ENCODE assay signal across 8 cellular contexts in genomic region chr11:62556102-62556871, GRCh38. TPM values are rescaled to one million over a fixed set of nuclear protein-coding genes. Genes with fewer than 3 reads are reported as not detected.
DNase-seq lines count a peak whose midpoint lies in the region; ATAC-seq, FAIRE-seq and TF ChIP-seq lines count a peak whose summit lies in the region.

No MANE protein-coding gene starts in this region.

- ATAC-seq in HG02870 (IDR thresholded peaks at IDR 0.05; ENCODE audit: unreplicated experiment), result peak; percentile 34
- peak; percentile 58 to 61 for ATAC-seq in stimulated activated naive B cell treated with anti-CD40 and anti-IgM and Interleukin-4, amounts not matched to agents 10 μg/mL and 1 μg/mL and 100 μg/mL, for 72 hours (replicated peaks)

- TF ChIP-seq POLR2A in H1 (IDR thresholded peaks at IDR 0.05; ENCODE audit: control extremely low read depth in 1 of 2, low read depth in 2 of 2, low read length in 2 of 2), result peak; percentile 20 to 36; a peak in 2 of 3 replicates

- 0 out of 2 replicates have a peak overlapping the region, but pooled peaks have one; percentile 33 for H2BK15ac ChIP-seq in H1 (ENCODE audit: low read length)

- no peaks in the 10 kb centered on the region for H3K27me3 ChIP-seq in H1 (replicated peaks in 1 of 4; ENCODE audit: control insufficient read depth in 3 of 4, extremely low read depth in 1 of 4, insufficient read depth in 3 of 4, low read length in 3 of 4)

- no peaks in the 10 kb centered on the region for H3K9me3 Mint-ChIP-seq in mesothelial cell of epicardium
- peaks cover 2 to 4% of the 10 kb centered on the region in 2 donors for H3K9me3 Mint-ChIP-seq in stimulated activated naive B cell treated with anti-CD40 and anti-IgM and Interleukin-4, amounts not matched to agents 10 μg/mL and 1 μg/mL and 100 μg/mL, for 72 hours

- no peaks in the 10 kb centered on the region for H3K9me3 ChIP-seq in H1 (ENCODE audit: insufficient read depth in 2 of 2, low read depth in 1 of 2, low read length in 1 of 2)

- no peak overlapping the region for H3K4me3 ChIP-seq in H1 (ENCODE audit: extremely low read depth in 1 of 4, insufficient read depth in 2 of 4, low read depth in 3 of 4, low read length in 4 of 4)

- H4K8ac ChIP-seq in H1 (ENCODE audit: extremely low read depth, insufficient read depth, low read length), result peak overlapping the region; percentile 42; the same call in 1 of the 2 replicates

- H2BK20ac ChIP-seq in H1 (ENCODE audit: low read length), result no peak overlapping the region

- no peak overlapping the region for H4K91ac ChIP-seq in H1 (replicated peaks; ENCODE audit: insufficient read length, low read length)

- H3K27ac Mint-ChIP-seq in mesothelial cell of epicardium, result peak overlapping the region; percentile 95
- H3K27ac Mint-ChIP-seq in stimulated activated naive B cell treated with anti-CD40 and anti-IgM and Interleukin-4, amounts not matched to agents 10 μg/mL and 1 μg/mL and 100 μg/mL, for 72 hours, result peak overlapping the region; percentile 98

- no peak overlapping the region for H4K5ac ChIP-seq in H1 (ENCODE audit: insufficient read length, low read depth, low read length)

- POLR2A ChIA-PET in GM10248 (lab: Yijun Ruan, JAX) (interaction anchor here (0.8 to 3.8 kb wide), 7 partner anchors 12 to 276 kb away, joined by 3 to 15 read pairs (median 7); partner anchors contain the start of genes C11orf98, CSKMT, EEF1G and STX5), H1 (lab: Charles Lee; ENCODE audit: partially characterized antibody) (interaction anchor here (0.9 to 20.3 kb wide), 15 partner anchors 9 to 149 kb away, joined by 3 to 336 read pairs (median 4); partner anchors contain the start of genes AHNAK, C11orf98, CSKMT and EEF1G)

- H3K4ac ChIP-seq in H1 (replicated peaks; ENCODE audit: insufficient read length, low read depth, low read length), result no peak overlapping the region

- peak overlapping the region; percentile 5 to 25; a peak in 3 of 4 replicates for H3K4me2 ChIP-seq in H1 (ENCODE audit: insufficient read depth in 1 of 2, low read depth in 2 of 2, low read length in 2 of 2)

- 0 out of 2 replicates have a peak, but pooled peaks cover 3% of the 10 kb centered on the region for H3K79me1 ChIP-seq in H1 (ENCODE audit: low read depth, low read length)

- peak overlapping the region; percentile 67 for H3K27ac ChIP-seq in H1 (ENCODE audit: low read depth, low read length)

- H3K27me3 Mint-ChIP-seq in mesothelial cell of epicardium (ENCODE audit: low read depth), result no peaks in the 10 kb centered on the region
- no peaks in the 10 kb centered on the region for H3K27me3 Mint-ChIP-seq in stimulated activated naive B cell treated with anti-CD40 and anti-IgM and Interleukin-4, amounts not matched to agents 10 μg/mL and 1 μg/mL and 100 μg/mL, for 72 hours

- peaks cover 16% of the 10 kb centered on the region for H3K36me3 Mint-ChIP-seq in mesothelial cell of epicardium
- peaks cover 28 to 52% of the 10 kb centered on the region in 2 donors for H3K36me3 Mint-ChIP-seq in stimulated activated naive B cell treated with anti-CD40 and anti-IgM and Interleukin-4, amounts not matched to agents 10 μg/mL and 1 μg/mL and 100 μg/mL, for 72 hours

- H3K23me2 ChIP-seq in H1 (ENCODE audit: low read depth, low read length), result peaks cover 2% of the 10 kb centered on the region; the same call in 1 of the 2 replicates

- peak overlapping the region; percentile 64; the same call in 1 of the 2 replicates for H2BK5ac ChIP-seq in H1 (ENCODE audit: low read depth, low read length)

- peaks cover 14 to 33% (median 23%) of the 10 kb centered on the region in 4 experiments for H3K36me3 ChIP-seq in H1 (ENCODE audit: control insufficient read depth in 2 of 4, insufficient read depth in 4 of 4, low read length in 3 of 4)

- H4K20me1 ChIP-seq in H1 (replicated peaks in 1 of 2; ENCODE audit: control insufficient read depth in 1 of 2, insufficient read depth in 2 of 2, low read length in 2 of 2), result peaks cover 8 to 31% of the 10 kb centered on the region in 2 experiments

- CTCF ChIA-PET in GM10248 (lab: Yijun Ruan, JAX), result interaction anchor here (0.7 to 13.0 kb wide), 10 partner anchors 13 to 161 kb away, joined by 3 to 247 read pairs (median 6); partner anchors contain the start of genes AHNAK and EEF1G
- CTCF ChIA-PET in H1 (lab: Charles Lee; ENCODE audit: partially characterized antibody), result interaction anchor here (0.6 to 10.9 kb wide), 12 partner anchors 9 to 1861 kb away, joined by 3 to 161 read pairs (median 6); partner anchors contain the start of gene AHNAK

- H3K14ac ChIP-seq in H1 (ENCODE audit: insufficient read length), result no peak overlapping the region

- H3K18ac ChIP-seq in H1 (ENCODE audit: extremely low read depth, low read length), result peak overlapping the region; percentile 26; the same call in 1 of the 2 replicates

- peak overlapping the region; percentile 60; the same call in 1 of the 2 replicates for H2BK12ac ChIP-seq in H1 (ENCODE audit: low read depth, low read length)

- TF ChIP-seq EP300 in H1 (IDR thresholded peaks at IDR 0.05; ENCODE audit: borderline replicate concordance in 1 of 2, low read depth in 2 of 2, low read length in 2 of 2), result no peak

- H2BK120ac ChIP-seq in H1 (replicated peaks; ENCODE audit: low read depth, low read length), result no peak overlapping the region

- H3K23ac ChIP-seq in H1 (ENCODE audit: insufficient read length), result no peak overlapping the region

- H2AK5ac ChIP-seq in H1 (ENCODE audit: low read depth, low read length), result peak overlapping the region; percentile 11; the same call in 1 of the 2 replicates

- no peak overlapping the region for H3K56ac ChIP-seq in H1 (replicated peaks; ENCODE audit: insufficient read length, low read depth, low read length)

- peak overlapping the region; percentile 22 for H3K4me3 Mint-ChIP-seq in mesothelial cell of epicardium
- peak overlapping the region; percentile 77 for H3K4me3 Mint-ChIP-seq in stimulated activated naive B cell treated with anti-CD40 and anti-IgM and Interleukin-4, amounts not matched to agents 10 μg/mL and 1 μg/mL and 100 μg/mL, for 72 hours

- peaks cover 79% of the 10 kb centered on the region for H3K4me1 Mint-ChIP-seq in mesothelial cell of epicardium
- H3K4me1 Mint-ChIP-seq in stimulated activated naive B cell treated with anti-CD40 and anti-IgM and Interleukin-4, amounts not matched to agents 10 μg/mL and 1 μg/mL and 100 μg/mL, for 72 hours, result peaks cover 74 to 92% of the 10 kb centered on the region in 2 donors

- no peak for TF ChIP-seq CTCF in GM10248 (IDR thresholded peaks at IDR 0.05; ENCODE audit: control extremely low read depth, extremely low read depth, low read depth, missing control alignments)
- no peak for TF ChIP-seq CTCF in H1 (IDR thresholded peaks at IDR 0.05; ENCODE audit: control extremely low read depth in 1 of 3, insufficient read depth in 1 of 3, low read depth in 1 of 3, low read length in 3 of 3)
- TF ChIP-seq CTCF in mesothelial cell of epicardium (IDR thresholded peaks at IDR 0.05; ENCODE audit: unreplicated experiment), result no peak

- TF ChIP-seq RAD21 in H1 (IDR thresholded peaks at IDR 0.05 in 1 of 2, conservative IDR thresholded peaks at IDR 0.05 in 1 of 2; ENCODE audit: low read depth in 2 of 2, low read length in 2 of 2), result no peak

- peaks cover 0 to 13% of the 10 kb centered on the region in 2 experiments; a peak in 1 of 4 replicates for H3K79me2 ChIP-seq in H1 (ENCODE audit: control insufficient read depth in 1 of 2, insufficient read depth in 2 of 2, low read length in 2 of 2)

- peak; percentile 70 for DNase-seq in GM10248 (ENCODE audit: extremely low spot score)
- peak; percentile 37 for DNase-seq in NCI-H82 treated with DMSO at 0.1 percent for 48 hours (lab: John Stamatoyannopoulos, UW; ENCODE audit: unreplicated experiment)
- DNase-seq in activated CD8-positive, alpha-beta memory T cell treated with anti-CD3 and anti-CD28 coated beads for 4 hours (ENCODE audit: low read depth in 2 of 2), result peak; percentile 58 to 71
- DNase-seq in H1 (ENCODE audit: low read depth in 1 of 2, low spot score in 2 of 2), result peak; percentile 63 to 77
- DNase-seq in mesothelial cell of epicardium (ENCODE audit: low spot score in 2 of 2, unreplicated experiment in 2 of 2), result peak in 1 of 2 experiments; percentile 70
- DNase-seq in stimulated activated naive B cell treated with anti-CD40 and anti-IgM and Interleukin-4, amounts not matched to agents 10 μg/mL and 1 μg/mL and 100 μg/mL, for 72 hours, result peak; percentile 79
- no peak for DNase-seq in NCI-H187 (lab: John Stamatoyannopoulos, UW)

- peaks cover 32 to 68% (median 39%) of the 10 kb centered on the region in 4 experiments for H3K4me1 ChIP-seq in H1 (replicated peaks in 1 of 4; ENCODE audit: control insufficient read depth in 3 of 4, insufficient read depth in 4 of 4, low read length in 3 of 4)

- FAIRE-seq in H1 (lab: Jason Lieb, UNC), result no peak

- no peak overlapping the region for H2AFZ ChIP-seq in H1 (ENCODE audit: low read length)

- peak overlapping the region in 2 of 4 experiments; percentile 4 to 14; a peak in 3 of 7 replicates for H3K9ac ChIP-seq in H1 (replicated peaks in 1 of 4; ENCODE audit: extremely low read depth in 1 of 4, low read depth in 3 of 4, low read length in 3 of 4)

- WGBS in H1 (ENCODE audit: extremely low coverage in 1 of 2, insufficient coverage in 1 of 2, insufficient read length in 1 of 2, insufficient replicate concordance in 2 of 2, low coverage in 1 of 2, low lambda C conversion rate in 2 of 2, missing lambda C conversion rate in 1 of 2), 2 experiments, result 56% methylated on average over 12 of the region's 14 CpGs; no CpG with 5 or more reads in 1 of the 2 experiments

RNA-seq across cellular contexts. Expression of gene AHNAK, which starts 9.7 kb away (rescaled TPM):
- total RNA-seq in H1 (2021; fragmentation: NEBNext Ultra II Directional; extraction: Animal tissue kit (Norgen Biotek cat#: 25700)), result 5.8 and 6.7 TPM in 2 replicates
- 2.0 and 2.5 TPM in 2 replicates for polyA plus RNA-seq in H1 (2011; rRNA removed)
- 3.1 TPM for polyA plus RNA-seq in H1 (2011; cell fraction: cytosol; rRNA removed)
- 17.1 TPM for polyA plus RNA-seq in H1 (2011; cell fraction: nucleus; rRNA removed)
- 5.2 to 6.9 TPM (median 5.5 TPM) in 4 replicates for polyA plus RNA-seq in H1 (2012, experiment 1 of 2)
- 0.70 TPM for polyA plus RNA-seq in H1 (2012, experiment 2 of 2)
- polyA plus RNA-seq in H1 (2013, experiment 1 of 2), result 1.4 TPM
- polyA plus RNA-seq in H1 (2013, experiment 2 of 2), result 1.0 TPM
- polyA minus RNA-seq in H1 (2011; rRNA and poly(A)+ RNA removed), result 10.9 and 19.0 TPM in 2 replicates
- 7.9 TPM for polyA minus RNA-seq in H1 (2011; cell fraction: cytosol; rRNA and poly(A)+ RNA removed)
- 13.0 TPM for polyA minus RNA-seq in H1 (2011; cell fraction: nucleus; rRNA and poly(A)+ RNA removed)
- total RNA-seq in mesothelial cell of epicardium, result 456 to 481 TPM (median 480 TPM) in 3 replicates

RNA-seq across cellular contexts. Expression of gene EEF1G, which starts 17.4 kb away (rescaled TPM):
- total RNA-seq in H1 (2021; fragmentation: NEBNext Ultra II Directional; extraction: Animal tissue kit (Norgen Biotek cat#: 25700)), result 1,622 and 1,627 TPM in 2 replicates
- 1,996 and 2,000 TPM in 2 replicates for polyA plus RNA-seq in H1 (2011; rRNA removed)
- 2,637 TPM for polyA plus RNA-seq in H1 (2011; cell fraction: cytosol; rRNA removed)
- polyA plus RNA-seq in H1 (2011; cell fraction: nucleus; rRNA removed), result 1,888 TPM
- polyA plus RNA-seq in H1 (2012, experiment 1 of 2), result 1,872 to 2,382 TPM (median 2,305 TPM) in 4 replicates
- polyA plus RNA-seq in H1 (2012, experiment 2 of 2), result 2,227 TPM
- 1,219 TPM for polyA plus RNA-seq in H1 (2013, experiment 1 of 2)
- 1,170 TPM for polyA plus RNA-seq in H1 (2013, experiment 2 of 2)
- 1,372 and 1,843 TPM in 2 replicates for polyA minus RNA-seq in H1 (2011; rRNA and poly(A)+ RNA removed)
- polyA minus RNA-seq in H1 (2011; cell fraction: cytosol; rRNA and poly(A)+ RNA removed), result 1,032 TPM
- polyA minus RNA-seq in H1 (2011; cell fraction: nucleus; rRNA and poly(A)+ RNA removed), result 466 TPM
- 1,747 to 1,829 TPM (median 1,814 TPM) in 3 replicates for total RNA-seq in mesothelial cell of epicardium

RNA-seq across cellular contexts. Expression of gene TUT1, which starts 35.0 kb away (rescaled TPM):
- total RNA-seq in H1 (2021; fragmentation: NEBNext Ultra II Directional; extraction: Animal tissue kit (Norgen Biotek cat#: 25700)), result 24.6 and 31.5 TPM in 2 replicates
- polyA plus RNA-seq in H1 (2011; rRNA removed), result 17.8 and 26.2 TPM in 2 replicates
- 24.2 TPM for polyA plus RNA-seq in H1 (2011; cell fraction: cytosol; rRNA removed)
- polyA plus RNA-seq in H1 (2011; cell fraction: nucleus; rRNA removed), result 41.6 TPM
- polyA plus RNA-seq in H1 (2012, experiment 1 of 2), result 20.8 to 24.7 TPM (median 23.1 TPM) in 4 replicates
- 20.4 TPM for polyA plus RNA-seq in H1 (2012, experiment 2 of 2)
- polyA plus RNA-seq in H1 (2013, experiment 1 of 2), result 15.5 TPM
- polyA plus RNA-seq in H1 (2013, experiment 2 of 2), result 13.2 TPM
- 10.0 and 16.4 TPM in 2 replicates for polyA minus RNA-seq in H1 (2011; rRNA and poly(A)+ RNA removed)
- 7.1 TPM for polyA minus RNA-seq in H1 (2011; cell fraction: cytosol; rRNA and poly(A)+ RNA removed)
- polyA minus RNA-seq in H1 (2011; cell fraction: nucleus; rRNA and poly(A)+ RNA removed), result 8.6 TPM
- total RNA-seq in mesothelial cell of epicardium, result 23.7 to 26.0 TPM (median 24.2 TPM) in 3 replicates

RNA-seq across cellular contexts. Expression of gene MTA2, which starts 45.4 kb away (rescaled TPM):
- total RNA-seq in H1 (2021; fragmentation: NEBNext Ultra II Directional; extraction: Animal tissue kit (Norgen Biotek cat#: 25700)), result 114 and 117 TPM in 2 replicates
- 25.7 and 32.2 TPM in 2 replicates for polyA plus RNA-seq in H1 (2011; rRNA removed)
- polyA plus RNA-seq in H1 (2011; cell fraction: cytosol; rRNA removed), result 35.3 TPM
- polyA plus RNA-seq in H1 (2011; cell fraction: nucleus; rRNA removed), result 66.3 TPM
- polyA plus RNA-seq in H1 (2012, experiment 1 of 2), result 98.7 to 112 TPM (median 111 TPM) in 4 replicates
- polyA plus RNA-seq in H1 (2012, experiment 2 of 2), result 79.2 TPM
- 45.4 TPM for polyA plus RNA-seq in H1 (2013, experiment 1 of 2)
- 44.6 TPM for polyA plus RNA-seq in H1 (2013, experiment 2 of 2)
- polyA minus RNA-seq in H1 (2011; rRNA and poly(A)+ RNA removed), result 69.4 and 71.5 TPM in 2 replicates
- polyA minus RNA-seq in H1 (2011; cell fraction: cytosol; rRNA and poly(A)+ RNA removed), result 41.7 TPM
- 48.7 TPM for polyA minus RNA-seq in H1 (2011; cell fraction: nucleus; rRNA and poly(A)+ RNA removed)
- total RNA-seq in mesothelial cell of epicardium, result 121 to 126 TPM (median 124 TPM) in 3 replicates

RNA-seq across cellular contexts. Expression of gene EML3, which starts 56.3 kb away (rescaled TPM):
- 29.9 and 31.2 TPM in 2 replicates for total RNA-seq in H1 (2021; fragmentation: NEBNext Ultra II Directional; extraction: Animal tissue kit (Norgen Biotek cat#: 25700))
- polyA plus RNA-seq in H1 (2011; rRNA removed), result 19.2 and 30.1 TPM in 2 replicates
- polyA plus RNA-seq in H1 (2011; cell fraction: cytosol; rRNA removed), result 18.9 TPM
- polyA plus RNA-seq in H1 (2011; cell fraction: nucleus; rRNA removed), result 101 TPM
- polyA plus RNA-seq in H1 (2012, experiment 1 of 2), result 22.0 to 32.1 TPM (median 25.2 TPM) in 4 replicates
- 23.4 TPM for polyA plus RNA-seq in H1 (2012, experiment 2 of 2)
- polyA plus RNA-seq in H1 (2013, experiment 1 of 2), result 18.3 TPM
- polyA plus RNA-seq in H1 (2013, experiment 2 of 2), result 15.2 TPM
- polyA minus RNA-seq in H1 (2011; rRNA and poly(A)+ RNA removed), result 13.6 and 15.8 TPM in 2 replicates
- polyA minus RNA-seq in H1 (2011; cell fraction: cytosol; rRNA and poly(A)+ RNA removed), result 11.3 TPM
- polyA minus RNA-seq in H1 (2011; cell fraction: nucleus; rRNA and poly(A)+ RNA removed), result 15.3 TPM
- 52.2 to 54.3 TPM (median 53.3 TPM) in 3 replicates for total RNA-seq in mesothelial cell of epicardium

Comparison
In these comparisons a context has a peak if more than half of its experiments do, and no peak if none do; other contexts are left out.
1. DNase-seq: peak in GM10248 (single experiment), NCI-H82 treated with DMSO at 0.1 percent for 48 hours (single experiment), activated CD8-positive, alpha-beta memory T cell treated with anti-CD3 and anti-CD28 coated beads for 4 hours (2 of 2), H1 (2 of 2) and stimulated activated naive B cell treated with anti-CD40 and anti-IgM and Interleukin-4, amounts not matched to agents 10 μg/mL and 1 μg/mL and 100 μg/mL, for 72 hours (single experiment); none in NCI-H187 (0 of 2).
2. RNA of gene AHNAK, which starts 9.7 kb away (total RNA-seq): 456 to 481 TPM in mesothelial cell of epicardium; 5.8 to 6.7 TPM in H1; every median in the first group is over 10 times any median in the second.